9 cellular contexts compared by ENCODE assay signal in genomic region chr10:26269754-26270153, GRCh38. TPM values are rescaled to one million over a fixed set of nuclear protein-coding genes. Genes with fewer than 3 reads are reported as not detected.
DNase-seq lines count a peak whose midpoint lies in the region; ATAC-seq and TF ChIP-seq lines count a peak whose summit lies in the region.
"Had no signal": no experiment of that assay in that cellular context is flagged by ENCODE, and none has a peak within 500 bp of the region (broad histone marks: within the 10 kb centered on the region; RNA-seq: fewer than 3 reads in every experiment).

No MANE protein-coding gene starts in this region.

- no peak overlapping the region for H3K4me3 ChIP-seq in H7 (ENCODE audit: insufficient read depth, low read depth, low read length)
- H3K4me3 ChIP-seq in ascending aorta: no peak overlapping the region
- no peak overlapping the region for H3K4me3 ChIP-seq in transverse colon

- no peaks in the 10 kb centered on the region for H3K9me3 Mint-ChIP-seq in activated CD8-positive, alpha-beta T cell treated with anti-CD3 and anti-CD28 coated beads for 36 hours

- H3K4me1 Mint-ChIP-seq in activated CD8-positive, alpha-beta T cell treated with anti-CD3 and anti-CD28 coated beads for 36 hours (ENCODE audit: low read depth): no peaks in the 10 kb centered on the region

- H3K27ac Mint-ChIP-seq in activated CD8-positive, alpha-beta T cell treated with anti-CD3 and anti-CD28 coated beads for 36 hours: no peak overlapping the region

- TF ChIP-seq EP300 in transverse colon (IDR thresholded peaks at IDR 0.05; ENCODE audit: low read depth): no peak

- no peaks in the 10 kb centered on the region for H3K27me3 ChIP-seq in H7 (ENCODE audit: control insufficient read depth, insufficient read depth, low read length)
- no peaks in the 10 kb centered on the region for H3K27me3 ChIP-seq in ascending aorta
- peaks cover 4% of the 10 kb centered on the region for H3K27me3 ChIP-seq in transverse colon

- no peak overlapping the region for H3K4me3 Mint-ChIP-seq in activated CD8-positive, alpha-beta T cell treated with anti-CD3 and anti-CD28 coated beads for 36 hours

- DNase-seq in AML-193 (lab: John Stamatoyannopoulos, UW): peak; percentile 36 to 49
- peak; percentile 67 for DNase-seq in H7
- peak; percentile 57 for DNase-seq in NOMO-1 treated with DMSO at 0.1 percent for 48 hours (lab: John Stamatoyannopoulos, UW; ENCODE audit: unreplicated experiment)
- peak; percentile 24 for DNase-seq in foreskin melanocyte
- DNase-seq in ascending aorta (ENCODE audit: low spot score in 2 of 2): no peak
- no peak for DNase-seq in activated CD8-positive, alpha-beta T cell treated with anti-CD3 and anti-CD28 coated beads for 36 hours
- DNase-seq in stimulated activated CD4-positive, alpha-beta T cell treated with anti-CD3 and anti-CD28 coated beads, Interleukin-1b, Interleukin-23, amount 100 ng/mL, for 48 hours: no peak
- DNase-seq in transverse colon: no peak

- H3K9me3 ChIP-seq in ascending aorta (no peaks in the 10 kb centered on the region), transverse colon (no peaks in the 10 kb centered on the region)

- H3K36me3 ChIP-seq in H7 (replicated peaks; ENCODE audit: control insufficient read depth, insufficient read depth, low read length) (no peaks in the 10 kb centered on the region), ascending aorta (no peaks in the 10 kb centered on the region), transverse colon (no peaks in the 10 kb centered on the region)

- CTCF ChIA-PET in activated CD8-positive, alpha-beta T cell treated with anti-CD3 and anti-CD28 coated beads for 36 hours (lab: Charles Lee): interaction anchor here (0.6 to 3.6 kb wide), 4 partner anchors 14 to 394 kb away, joined by 3 to 14 read pairs (median 6); no protein-coding TSS in a partner anchor

- no peak overlapping the region for H3K27ac ChIP-seq in ascending aorta
- H3K27ac ChIP-seq in transverse colon: no peak overlapping the region

- no peaks in the 10 kb centered on the region for H3K4me1 ChIP-seq in ascending aorta
- H3K4me1 ChIP-seq in transverse colon: peaks cover 0 to 4% (median 0%) of the 10 kb centered on the region in 4 donors

- TF ChIP-seq CTCF in ascending aorta (IDR thresholded peaks at IDR 0.05) (peak in 1 of 3 experiments; percentile 22), transverse colon (IDR thresholded peaks at IDR 0.05) (peak in 1 of 5 experiments; percentile 19)
- TF ChIP-seq CTCF in activated CD8-positive, alpha-beta T cell treated with anti-CD3 and anti-CD28 coated beads for 36 hours (IDR thresholded peaks at IDR 0.05): no peak

- POLR2A ChIA-PET in activated CD8-positive, alpha-beta T cell treated with anti-CD3 and anti-CD28 coated beads for 36 hours (lab: Charles Lee): interaction anchor here (0.6 kb wide), 1 partner anchor 118 kb away, joined by 3 read pairs; no protein-coding TSS in a partner anchor

- ATAC-seq in activated CD8-positive, alpha-beta T cell treated with anti-CD3 and anti-CD28 coated beads for 36 hours: no peak

- peaks cover 9% of the 10 kb centered on the region for H3K27me3 Mint-ChIP-seq in activated CD8-positive, alpha-beta T cell treated with anti-CD3 and anti-CD28 coated beads for 36 hours

- 32 to 60% methylated on average over 5 to 8 of the region's 8 CpGs for WGBS in transverse colon (ENCODE audit: low coverage in 1 of 2), 2 donors

- H3K36me3 Mint-ChIP-seq in activated CD8-positive, alpha-beta T cell treated with anti-CD3 and anti-CD28 coated beads for 36 hours (ENCODE audit: low read depth): no peaks in the 10 kb centered on the region

- in situ Hi-C loops in transverse colon (cut with MboI; ENCODE audit: low pct_ligation_motif_present in 1 of 4, low pct_unique_long_range_greater_than_20kb in 1 of 4, low sequenced_read_pairs in 3 of 4): loop anchor here in 1 of 4 donors (25.0 kb wide), 1 partner anchor 382 kb away; no protein-coding TSS in a partner anchor

- TF ChIP-seq POLR2A in transverse colon (IDR thresholded peaks at IDR 0.05): no peak

- intact Hi-C loops in ascending aorta (cut with DNase I) (loop anchor here (2.0 kb wide), 1 partner anchor 395 kb away; no protein-coding TSS in a partner anchor), transverse colon (cut with DNase I; ENCODE audit: low total_unique reads) (no loop called here)
- intact Hi-C loops in activated CD8-positive, alpha-beta T cell treated with anti-CD3 and anti-CD28 coated beads for 36 hours (cut with micrococcal nuclease): no loop called here

RNA-seq across cellular contexts. Expression of gene GAD2, which starts 53.2 kb away (rescaled TPM):
- 1.8 and 2.7 TPM in 2 replicates for total RNA-seq in H7 (2014; rRNA removed; shearing (Covaris generic))
- total RNA-seq in ascending aorta (not detected), transverse colon (not detected)
- total RNA-seq in activated CD8-positive, alpha-beta T cell treated with anti-CD3 and anti-CD28 coated beads for 36 hours: not detected
- total RNA-seq: skeletal muscle tissue had no signal

Comparison
In these comparisons a context has a peak if more than half of its experiments do, and no peak if none do; other contexts are left out.
1. DNase-seq: peak in AML-193 (2 of 2), H7 (single experiment), NOMO-1 treated with DMSO at 0.1 percent for 48 hours (single experiment) and foreskin melanocyte (single experiment); none in ascending aorta (0 of 2), activated CD8-positive, alpha-beta T cell treated with anti-CD3 and anti-CD28 coated beads for 36 hours (single experiment), stimulated activated CD4-positive, alpha-beta T cell treated with anti-CD3 and anti-CD28 coated beads, Interleukin-1b, Interleukin-23, amount 100 ng/mL, for 48 hours (single experiment) and transverse colon (single experiment).